Comparison of ENCODE assay signal across 8 cellular contexts in the genomic region with DNA sequence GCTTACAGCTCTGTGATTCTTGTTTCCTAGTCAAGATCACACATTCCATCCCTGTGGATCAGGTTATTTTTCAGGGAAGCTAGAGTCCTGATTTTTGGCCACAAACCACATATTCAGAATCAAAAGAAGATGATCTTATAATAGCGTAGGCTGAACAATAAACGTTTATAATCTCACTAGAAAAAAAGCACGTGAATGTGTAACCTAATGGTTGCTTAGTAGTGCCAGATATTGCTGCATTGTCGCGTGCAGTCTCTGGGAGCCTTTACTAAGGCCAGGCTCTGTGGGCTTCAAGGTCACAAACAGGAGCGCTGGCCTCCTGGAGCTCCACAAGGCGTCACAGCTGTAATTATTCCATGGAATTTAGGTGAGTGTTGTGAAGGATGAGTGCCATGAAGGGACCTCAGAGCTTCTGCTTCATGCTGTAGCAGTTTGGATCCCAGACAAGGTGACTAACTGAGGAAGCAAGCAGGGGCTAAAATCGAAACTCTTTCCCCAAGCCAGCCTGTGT. TPM values are rescaled to one million over a fixed set of nuclear protein-coding genes. Genes with fewer than 3 reads are reported as not detected.
DNase-seq lines count a peak whose midpoint lies in the region; ATAC-seq and TF ChIP-seq lines count a peak whose summit lies in the region.
"Had no signal": no experiment of that assay in that cellular context is flagged by ENCODE, and none has a peak within 500 bp of the region (broad histone marks: within the 10 kb centered on the region; RNA-seq: fewer than 3 reads in every experiment).

No MANE protein-coding gene starts in this region.

- TF ChIP-seq CTCF in HEK293 (tag by site-specific recombination; IDR thresholded peaks at IDR 0.05) (no peak), WTC11 (IDR thresholded peaks at IDR 0.05) (no peak), spleen (IDR thresholded peaks at IDR 0.05 in 8 of 11, conservative IDR thresholded peaks at IDR 0.05 in 3 of 11) (no peak)

- H3K27ac ChIP-seq in HEK293 (ENCODE audit: extremely low read depth, low read depth, low read length) (peak overlapping the region; percentile 12; the same call in 1 of the 2 replicates), spleen (peak overlapping the region in 7 of 8 donors; percentile 22 to 82 (median 74)), aorta (ENCODE audit: low read depth in 1 of 2, low read length in 2 of 2) (peak overlapping the region in 1 of 2 donors; percentile 13)

- H3K4me3 Mint-ChIP-seq in WTC11 (no peak overlapping the region), immature natural killer cell (peak overlapping the region in 3 of 5 donors; percentile 68 to 81 (median 73))

- intact Hi-C loops in spleen (cut with DNase I; ENCODE audit: low total_unique reads) = loop anchor here (5.0 to 10.0 kb wide), 2 partner anchors 87 to 360 kb away; no protein-coding TSS in a partner anchor
- intact Hi-C loops in aorta (cut with DNase I) = no loop called here

- DNase-seq in WTC11 (ENCODE audit: low spot score) (no peak), immature natural killer cell (no peak), spleen (no peak), aorta (no peak), SKM-1 (lab: John Stamatoyannopoulos, UW; ENCODE audit: unreplicated experiment) (no peak), NCI-H510A (lab: John Stamatoyannopoulos, UW) (no peak)

- H3K27me3 Mint-ChIP-seq in WTC11 (ENCODE audit: low read depth) (no peaks in the 10 kb centered on the region), immature natural killer cell (ENCODE audit: low read depth in 3 of 3) (peaks cover 0 to 2% (median 2%) of the 10 kb centered on the region in 3 donors)

- H3K36me3 Mint-ChIP-seq in WTC11 (no peaks in the 10 kb centered on the region), immature natural killer cell (peaks cover 0 to 8% (median 6%) of the 10 kb centered on the region in 3 donors)
- H3K36me3 Mint-ChIP-seq: activated naive CD4-positive, alpha-beta T cell treated with anti-CD3 and anti-CD28 coated beads, Interleukin-2, amount 50 U/mL, for 72 hours had no signal

- ATAC-seq in WTC11 (no peak), aorta (ENCODE audit: low FRiP score) (no peak)
- ATAC-seq: activated naive CD4-positive, alpha-beta T cell treated with anti-CD3 and anti-CD28 coated beads, Interleukin-2, amount 50 U/mL, for 72 hours had no signal

- H3K9me3 Mint-ChIP-seq in WTC11 = 0 out of 2 replicates have a peak, but pooled peaks cover 3% of the 10 kb centered on the region
- peaks cover 0 to 1% (median 0%) of the 10 kb centered on the region in 6 donors for H3K9me3 Mint-ChIP-seq in immature natural killer cell
- H3K9me3 Mint-ChIP-seq: activated naive CD4-positive, alpha-beta T cell treated with anti-CD3 and anti-CD28 coated beads, Interleukin-2, amount 50 U/mL, for 72 hours had no signal

- H3K4me3 ChIP-seq in HEK293 (ENCODE audit: low read depth, low read length) (no peak overlapping the region), spleen (no peak overlapping the region), aorta (ENCODE audit: low read length in 2 of 2) (no peak overlapping the region)

- H3K9me3 ChIP-seq in HEK293 (ENCODE audit: control insufficient read depth, insufficient read depth, low read depth, low read length) (no peaks in the 10 kb centered on the region), spleen (no peaks in the 10 kb centered on the region), aorta (ENCODE audit: control insufficient read depth, low read length) (no peaks in the 10 kb centered on the region)

- H3K36me3 ChIP-seq in HEK293 (ENCODE audit: control insufficient read depth in 2 of 2, insufficient read depth in 1 of 2, low read length in 2 of 2) (no peaks in the 10 kb centered on the region; a peak in 1 of 3 replicates), spleen (peaks cover 0 to 4% (median 0%) of the 10 kb centered on the region in 6 donors), aorta (ENCODE audit: control insufficient read depth in 1 of 2, insufficient read depth in 2 of 2, low read length in 1 of 2) (no peaks in the 10 kb centered on the region)

- H3K27ac Mint-ChIP-seq in WTC11 = peak overlapping the region; percentile 4; the same call in 1 of the 2 replicates
- peak overlapping the region; percentile 90 to 97 (median 96) for H3K27ac Mint-ChIP-seq in immature natural killer cell
- H3K27ac Mint-ChIP-seq: activated naive CD4-positive, alpha-beta T cell treated with anti-CD3 and anti-CD28 coated beads, Interleukin-2, amount 50 U/mL, for 72 hours had no signal

- CTCF ChIA-PET in HEK293 (lab: Yijun Ruan, JAX) (interaction anchor here (0.6 to 1.2 kb wide), 7 partner anchors 16 to 358 kb away, joined by 3 to 6 read pairs (median 4); no protein-coding TSS in a partner anchor), WTC11 (lab: Charles Lee) (interaction anchor here (3.5 kb wide), 1 partner anchor 19 kb away, joined by 46 read pairs; a partner anchor contains a TSS)

- POLR2A ChIA-PET in HEK293 (lab: Yijun Ruan, JAX) (interaction anchor here (1.8 to 4.1 kb wide), 2 partner anchors 10 to 13 kb away, joined by 4 to 52 read pairs; no protein-coding TSS in a partner anchor), WTC11 (lab: Charles Lee) (no interaction called here)

- TF ChIP-seq POLR2A in spleen (IDR thresholded peaks at IDR 0.05) = no peak

- H3K4me1 Mint-ChIP-seq in WTC11 (peaks cover 15% of the 10 kb centered on the region), immature natural killer cell (peaks cover 45 to 47% of the 10 kb centered on the region in 2 donors)

- WGBS in spleen, 5 donors = 58 to 71% (median 67%) methylated on average over 8 of the region's 8 CpGs
- WGBS in aorta, 2 donors = 19 to 24% methylated on average over 8 of the region's 8 CpGs

- H3K4me1 ChIP-seq in HEK293 (ENCODE audit: control insufficient read depth, insufficient read depth, low read length) (peaks cover 35% of the 10 kb centered on the region), spleen (peaks cover 15 to 45% (median 31%) of the 10 kb centered on the region in 6 donors), aorta (ENCODE audit: control insufficient read depth in 1 of 2, insufficient read depth in 2 of 2, low read length in 2 of 2) (peaks cover 0 to 3% of the 10 kb centered on the region in 2 donors)

- H3K27me3 ChIP-seq in spleen (replicated peaks in 1 of 7) = no peaks in the 10 kb centered on the region
- no peaks in the 10 kb centered on the region for H3K27me3 ChIP-seq in aorta (ENCODE audit: control insufficient read depth in 1 of 2, insufficient read depth in 2 of 2, low read length in 1 of 2)

TF ChIP-seq in HEK293, 187 proteins besides CTCF, POLR2A, EP300 and RAD21:
- TF ChIP-seq ZNF664 (tag by site-specific recombination; IDR thresholded peaks at IDR 0.05) (no peak), ZBTB17 (tag by site-specific recombination; IDR thresholded peaks at IDR 0.05) (peak; percentile 46; the same call in 1 of the 2 replicates), ZNF600 (tag by site-specific recombination; IDR thresholded peaks at IDR 0.05) (no peak), ZNF16 (tag by site-specific recombination; IDR thresholded peaks at IDR 0.05; ENCODE audit: low read depth) (no peak), ZNF140 (tag by site-specific recombination; IDR thresholded peaks at IDR 0.05) (no peak)
- TF ChIP-seq, protein P1, sequence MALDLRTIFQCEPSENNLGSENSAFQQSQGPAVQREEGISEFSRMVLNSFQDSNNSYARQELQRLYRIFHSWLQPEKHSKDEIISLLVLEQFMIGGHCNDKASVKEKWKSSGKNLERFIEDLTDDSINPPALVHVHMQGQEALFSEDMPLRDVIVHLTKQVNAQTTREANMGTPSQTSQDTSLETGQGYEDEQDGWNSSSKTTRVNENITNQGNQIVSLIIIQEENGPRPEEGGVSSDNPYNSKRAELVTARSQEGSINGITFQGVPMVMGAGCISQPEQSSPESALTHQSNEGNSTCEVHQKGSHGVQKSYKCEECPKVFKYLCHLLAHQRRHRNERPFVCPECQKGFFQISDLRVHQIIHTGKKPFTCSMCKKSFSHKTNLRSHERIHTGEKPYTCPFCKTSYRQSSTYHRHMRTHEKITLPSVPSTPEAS (tag by site-specific recombination; IDR thresholded peaks at IDR 0.05) = no peak

TF ChIP-seq in WTC11, 78 proteins besides CTCF, POLR2A, EP300 and RAD21:
- no peak for TF ChIP-seq KAT7 (CRISPR knock-in tag; IDR thresholded peaks at IDR 0.05; ENCODE audit: borderline replicate concordance)
- TF ChIP-seq ZNF263 (CRISPR knock-in tag; IDR thresholded peaks at IDR 0.05; ENCODE audit: low read depth) = no peak

RNA-seq across cellular contexts. Expression of a gene that starts 17.4 kb away (rescaled TPM):
- total RNA-seq in WTC11 (2021) (34.2 to 38.4 TPM (median 34.8 TPM) in 3 replicates), spleen (10 to 100 TPM; 72.3 to 95.2 (median 79.3) TPM), aorta (10 to 100 TPM; 40.3 to 56.0 TPM)
- polyA plus RNA-seq in immature natural killer cell (10 to 100 TPM in 2 of 3 donors, 1 to 10 TPM in 1; 4.4 to 17.6 (median 17.4) TPM), spleen (10 to 100 TPM; 34.9 to 49.3 (median 46.4) TPM), aorta (10 to 100 TPM; 47.6 to 64.3 TPM)

RNA-seq across cellular contexts. Expression of a gene that starts 38.6 kb away (rescaled TPM):
- total RNA-seq in WTC11 (2021) (10.4 to 16.4 TPM (median 14.2 TPM) in 3 replicates), spleen (1 to 10 TPM in 5 of 7 donors, under 1 TPM in 1, not detected in 1; 0.80 to 5.5 (median 1.9) TPM), aorta (under 1 TPM in 1 of 2 donors, not detected in 1; 0.36 TPM)
- polyA plus RNA-seq in immature natural killer cell (under 1 TPM in 2 of 3 donors, not detected in 1; 0.37 to 0.65 TPM), spleen (under 1 TPM; 0.35 to 0.74 (median 0.61) TPM), aorta (under 1 TPM in 1 of 2 donors, not detected in 1; 0.18 TPM)

RNA-seq across cellular contexts. Expression of a gene that starts 50.8 kb away (rescaled TPM):
- total RNA-seq in WTC11 (2021) (0.44 to 1.1 TPM (median 0.62 TPM) in 3 replicates), spleen (10 to 100 TPM in 6 of 7 donors, 1 to 10 TPM in 1; 6.1 to 79.5 (median 16.0) TPM), aorta (10 to 100 TPM; 20.2 to 94.0 TPM)
- polyA plus RNA-seq in immature natural killer cell (under 1 TPM in 1 of 3 donors, not detected in 2; 0.34 TPM), spleen (1 to 10 TPM; 1.3 to 4.5 (median 2.5) TPM), aorta (under 1 TPM; 0.67 to 0.75 TPM)
